In genomic region chr6:116680880-116681672, GRCh38 we compare ENCODE assay signal across 1 cellular context.
TF ChIP-seq lines count a peak whose summit lies in the region.

KPNA5 (plus strand) TSS chr6:116681211; CDS start chr6:116681335, 124 bp downstream.

TF ChIP-seq in HepG2, 621 proteins besides CTCF, POLR2A, EP300 and RAD21 (continued from another document and continues in another):
- no peak for TF ChIP-seq USF2 (IDR thresholded peaks at IDR 0.05; ENCODE audit: low read depth, low read length)
- no peak for TF ChIP-seq USF2 (CRISPR knock-in tag; IDR thresholded peaks at IDR 0.05; ENCODE audit: borderline replicate concordance)
- TF ChIP-seq POGZ (CRISPR knock-in tag; IDR thresholded peaks at IDR 0.05) = peak; percentile 99
- TF ChIP-seq NFE2 (CRISPR knock-in tag; IDR thresholded peaks at IDR 0.05) = no peak
- TF ChIP-seq, protein P1, sequence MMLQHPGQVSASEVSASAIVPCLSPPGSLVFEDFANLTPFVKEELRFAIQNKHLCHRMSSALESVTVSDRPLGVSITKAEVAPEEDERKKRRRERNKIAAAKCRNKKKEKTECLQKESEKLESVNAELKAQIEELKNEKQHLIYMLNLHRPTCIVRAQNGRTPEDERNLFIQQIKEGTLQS (CRISPR knock-in tag; IDR thresholded peaks at IDR 0.05) = peak; percentile 12
- TF ChIP-seq ZNF629 (CRISPR knock-in tag; conservative IDR thresholded peaks at IDR 0.05) = peak; percentile 34; the same call in 1 of the 2 replicates
- TF ChIP-seq NFYB (CRISPR knock-in tag; IDR thresholded peaks at IDR 0.05) = peak; percentile 35
- TF ChIP-seq, protein P2, sequence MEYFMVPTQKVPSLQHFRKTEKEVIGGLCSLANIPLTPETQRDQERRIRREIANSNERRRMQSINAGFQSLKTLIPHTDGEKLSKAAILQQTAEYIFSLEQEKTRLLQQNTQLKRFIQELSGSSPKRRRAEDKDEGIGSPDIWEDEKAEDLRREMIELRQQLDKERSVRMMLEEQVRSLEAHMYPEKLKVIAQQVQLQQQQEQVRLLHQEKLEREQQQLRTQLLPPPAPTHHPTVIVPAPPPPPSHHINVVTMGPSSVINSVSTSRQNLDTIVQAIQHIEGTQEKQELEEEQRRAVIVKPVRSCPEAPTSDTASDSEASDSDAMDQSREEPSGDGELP (IDR thresholded peaks at IDR 0.05; ENCODE audit: borderline replicate concordance, low read depth) = 0 out of 2 replicates have a peak, but pooled peaks have one; percentile 28
- TF ChIP-seq IRF2 (CRISPR knock-in tag; IDR thresholded peaks at IDR 0.05) = peak; percentile 86
- TF ChIP-seq ZNF225 (CRISPR knock-in tag; IDR thresholded peaks at IDR 0.05) = peak; percentile 57; the same call in 1 of the 2 replicates
- peak; percentile 97 for TF ChIP-seq RBFOX2 (IDR thresholded peaks at IDR 0.05; ENCODE audit: low read depth, low read length)
- 0 out of 2 replicates have a peak, but pooled peaks have one; percentile 59 for TF ChIP-seq LBX2 (CRISPR knock-in tag; IDR thresholded peaks at IDR 0.05; ENCODE audit: borderline replicate concordance)
- peak; percentile 83; the same call in 1 of the 2 replicates for TF ChIP-seq ZNF839 (CRISPR knock-in tag; IDR thresholded peaks at IDR 0.05; ENCODE audit: borderline replicate concordance)
- TF ChIP-seq BCLAF1 (IDR thresholded peaks at IDR 0.05) = no peak
- TF ChIP-seq TFDP1 (CRISPR knock-in tag; IDR thresholded peaks at IDR 0.05; ENCODE audit: borderline replicate concordance) = peak; percentile 79; the same call in 1 of the 2 replicates
- no peak for TF ChIP-seq SYNCRIP (IDR thresholded peaks at IDR 0.05; ENCODE audit: insufficient read depth, low read depth, low read length)
- peak; percentile 90; the same call in 1 of the 2 replicates for TF ChIP-seq ZNF232 (CRISPR knock-in tag; IDR thresholded peaks at IDR 0.05; ENCODE audit: borderline replicate concordance)
- peak; percentile 52; the same call in 1 of the 2 replicates for TF ChIP-seq FOXA3 (CRISPR knock-in tag; IDR thresholded peaks at IDR 0.05)
- no peak for TF ChIP-seq ZNF720 (CRISPR knock-in tag; IDR thresholded peaks at IDR 0.05)
- TF ChIP-seq BCL3 (CRISPR knock-in tag; IDR thresholded peaks at IDR 0.05) = peak; percentile 97
- no peak for TF ChIP-seq STAG1 (CRISPR knock-in tag; IDR thresholded peaks at IDR 0.05)
- peak; percentile 85 for TF ChIP-seq GATAD1 (CRISPR knock-in tag; IDR thresholded peaks at IDR 0.05)
- peak; percentile 87 for TF ChIP-seq PHF21A (CRISPR knock-in tag; IDR thresholded peaks at IDR 0.05)
- TF ChIP-seq ZNF431 (CRISPR knock-in tag; IDR thresholded peaks at IDR 0.05; ENCODE audit: borderline replicate concordance, low read depth) = peak; percentile 77; the same call in 1 of the 2 replicates
- TF ChIP-seq TP53 (CRISPR knock-in tag; conservative IDR thresholded peaks at IDR 0.05) = no peak; the same call in 1 of the 2 replicates
- TF ChIP-seq, protein P3, sequence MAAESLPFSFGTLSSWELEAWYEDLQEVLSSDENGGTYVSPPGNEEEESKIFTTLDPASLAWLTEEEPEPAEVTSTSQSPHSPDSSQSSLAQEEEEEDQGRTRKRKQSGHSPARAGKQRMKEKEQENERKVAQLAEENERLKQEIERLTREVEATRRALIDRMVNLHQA (CRISPR knock-in tag; IDR thresholded peaks at IDR 0.05) = no peak
- TF ChIP-seq GTF2F1 (IDR thresholded peaks at IDR 0.05; ENCODE audit: low read length) = no peak
- no peak; the same call in 1 of the 2 replicates for TF ChIP-seq ZNF101 (CRISPR knock-in tag; IDR thresholded peaks at IDR 0.05; ENCODE audit: borderline replicate concordance, low read depth)
- no peak; the same call in 1 of the 2 replicates for TF ChIP-seq RARA (CRISPR knock-in tag; IDR thresholded peaks at IDR 0.05)
- TF ChIP-seq ZNF747 (CRISPR knock-in tag; IDR thresholded peaks at IDR 0.05; ENCODE audit: borderline replicate concordance) = peak; percentile 94
- TF ChIP-seq ZNF367 (CRISPR knock-in tag; IDR thresholded peaks at IDR 0.05; ENCODE audit: borderline replicate concordance) = 0 out of 2 replicates have a peak, but pooled peaks have one; percentile 32
- TF ChIP-seq, protein P4, sequence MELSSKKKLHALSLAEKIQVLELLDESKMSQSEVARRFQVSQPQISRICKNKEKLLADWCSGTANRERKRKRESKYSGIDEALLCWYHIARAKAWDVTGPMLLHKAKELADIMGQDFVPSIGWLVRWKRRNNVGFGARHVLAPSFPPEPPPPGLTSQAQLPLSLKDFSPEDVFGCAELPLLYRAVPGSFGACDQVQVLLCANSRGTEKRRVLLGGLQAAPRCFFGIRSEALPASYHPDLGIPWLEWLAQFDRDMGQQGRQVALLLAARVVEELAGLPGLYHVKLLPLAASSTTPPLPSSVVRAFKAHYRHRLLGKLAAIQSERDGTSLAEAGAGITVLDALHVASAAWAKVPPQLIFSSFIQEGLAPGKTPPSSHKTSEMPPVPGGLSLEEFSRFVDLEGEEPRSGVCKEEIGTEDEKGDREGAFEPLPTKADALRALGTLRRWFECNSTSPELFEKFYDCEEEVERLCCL (CRISPR knock-in tag; IDR thresholded peaks at IDR 0.05; ENCODE audit: borderline replicate concordance) = no peak
- TF ChIP-seq, protein P5, sequence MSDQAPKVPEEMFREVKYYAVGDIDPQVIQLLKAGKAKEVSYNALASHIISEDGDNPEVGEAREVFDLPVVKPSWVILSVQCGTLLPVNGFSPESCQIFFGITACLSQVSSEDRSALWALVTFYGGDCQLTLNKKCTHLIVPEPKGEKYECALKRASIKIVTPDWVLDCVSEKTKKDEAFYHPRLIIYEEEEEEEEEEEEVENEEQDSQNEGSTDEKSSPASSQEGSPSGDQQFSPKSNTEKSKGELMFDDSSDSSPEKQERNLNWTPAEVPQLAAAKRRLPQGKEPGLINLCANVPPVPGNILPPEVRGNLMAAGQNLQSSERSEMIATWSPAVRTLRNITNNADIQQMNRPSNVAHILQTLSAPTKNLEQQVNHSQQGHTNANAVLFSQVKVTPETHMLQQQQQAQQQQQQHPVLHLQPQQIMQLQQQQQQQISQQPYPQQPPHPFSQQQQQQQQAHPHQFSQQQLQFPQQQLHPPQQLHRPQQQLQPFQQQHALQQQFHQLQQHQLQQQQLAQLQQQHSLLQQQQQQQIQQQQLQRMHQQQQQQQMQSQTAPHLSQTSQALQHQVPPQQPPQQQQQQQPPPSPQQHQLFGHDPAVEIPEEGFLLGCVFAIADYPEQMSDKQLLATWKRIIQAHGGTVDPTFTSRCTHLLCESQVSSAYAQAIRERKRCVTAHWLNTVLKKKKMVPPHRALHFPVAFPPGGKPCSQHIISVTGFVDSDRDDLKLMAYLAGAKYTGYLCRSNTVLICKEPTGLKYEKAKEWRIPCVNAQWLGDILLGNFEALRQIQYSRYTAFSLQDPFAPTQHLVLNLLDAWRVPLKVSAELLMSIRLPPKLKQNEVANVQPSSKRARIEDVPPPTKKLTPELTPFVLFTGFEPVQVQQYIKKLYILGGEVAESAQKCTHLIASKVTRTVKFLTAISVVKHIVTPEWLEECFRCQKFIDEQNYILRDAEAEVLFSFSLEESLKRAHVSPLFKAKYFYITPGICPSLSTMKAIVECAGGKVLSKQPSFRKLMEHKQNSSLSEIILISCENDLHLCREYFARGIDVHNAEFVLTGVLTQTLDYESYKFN (CRISPR knock-in tag; conservative IDR thresholded peaks at IDR 0.05) = peak; percentile 64
- TF ChIP-seq SATB2 (CRISPR knock-in tag; IDR thresholded peaks at IDR 0.05) = 0 out of 2 replicates have a peak, but pooled peaks have one; percentile 33
- peak; percentile 48; the same call in 1 of the 2 replicates for TF ChIP-seq MXD4 (CRISPR knock-in tag; IDR thresholded peaks at IDR 0.05)
- TF ChIP-seq ZNF777 (CRISPR knock-in tag; IDR thresholded peaks at IDR 0.05) = no peak
- no peak; the same call in 1 of the 2 replicates for TF ChIP-seq ZNF512B (CRISPR knock-in tag; IDR thresholded peaks at IDR 0.05; ENCODE audit: borderline replicate concordance)
- TF ChIP-seq, protein P6, sequence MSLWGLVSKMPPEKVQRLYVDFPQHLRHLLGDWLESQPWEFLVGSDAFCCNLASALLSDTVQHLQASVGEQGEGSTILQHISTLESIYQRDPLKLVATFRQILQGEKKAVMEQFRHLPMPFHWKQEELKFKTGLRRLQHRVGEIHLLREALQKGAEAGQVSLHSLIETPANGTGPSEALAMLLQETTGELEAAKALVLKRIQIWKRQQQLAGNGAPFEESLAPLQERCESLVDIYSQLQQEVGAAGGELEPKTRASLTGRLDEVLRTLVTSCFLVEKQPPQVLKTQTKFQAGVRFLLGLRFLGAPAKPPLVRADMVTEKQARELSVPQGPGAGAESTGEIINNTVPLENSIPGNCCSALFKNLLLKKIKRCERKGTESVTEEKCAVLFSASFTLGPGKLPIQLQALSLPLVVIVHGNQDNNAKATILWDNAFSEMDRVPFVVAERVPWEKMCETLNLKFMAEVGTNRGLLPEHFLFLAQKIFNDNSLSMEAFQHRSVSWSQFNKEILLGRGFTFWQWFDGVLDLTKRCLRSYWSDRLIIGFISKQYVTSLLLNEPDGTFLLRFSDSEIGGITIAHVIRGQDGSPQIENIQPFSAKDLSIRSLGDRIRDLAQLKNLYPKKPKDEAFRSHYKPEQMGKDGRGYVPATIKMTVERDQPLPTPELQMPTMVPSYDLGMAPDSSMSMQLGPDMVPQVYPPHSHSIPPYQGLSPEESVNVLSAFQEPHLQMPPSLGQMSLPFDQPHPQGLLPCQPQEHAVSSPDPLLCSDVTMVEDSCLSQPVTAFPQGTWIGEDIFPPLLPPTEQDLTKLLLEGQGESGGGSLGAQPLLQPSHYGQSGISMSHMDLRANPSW (CRISPR knock-in tag; IDR thresholded peaks at IDR 0.05; ENCODE audit: borderline replicate concordance) = no peak; the same call in 1 of the 2 replicates
- TF ChIP-seq ZBTB7B (CRISPR knock-in tag; IDR thresholded peaks at IDR 0.05) = peak; percentile 98
